1 cellular context compared by ENCODE assay signal in the genomic region with DNA sequence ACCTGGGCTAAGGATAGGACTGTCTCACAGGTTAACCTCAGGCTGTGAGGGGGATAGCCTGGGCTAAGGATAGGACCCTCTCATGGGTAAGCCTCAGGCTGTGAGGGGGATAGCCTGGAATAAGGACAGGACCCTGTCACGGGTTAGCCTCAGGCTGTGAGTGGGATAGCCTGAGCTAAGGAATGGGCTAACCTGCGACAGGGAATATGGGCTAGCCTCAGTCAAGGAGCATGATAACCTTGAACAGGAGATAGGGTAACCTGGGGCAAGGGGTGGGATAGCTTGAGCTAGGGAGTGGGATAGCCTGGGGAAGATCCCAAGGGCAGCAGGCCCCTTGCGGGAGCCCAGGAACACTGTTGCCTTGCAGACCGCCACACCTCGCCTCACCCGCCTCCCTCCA.
TF ChIP-seq lines count a peak whose summit lies in the region.

No MANE protein-coding gene starts in this region.

TF ChIP-seq in H1, 55 proteins besides CTCF, POLR2A, EP300 and RAD21:
- TF ChIP-seq KDM1A (IDR thresholded peaks at IDR 0.05; ENCODE audit: borderline replicate concordance, low read length) (peak; percentile 71; the same call in 1 of the 2 replicates), EGR1 (IDR thresholded peaks at IDR 0.05; ENCODE audit: borderline replicate concordance, low read depth, low read length) (no peak)
